ENCODE assay signal across 10 cellular contexts in the genomic region with DNA sequence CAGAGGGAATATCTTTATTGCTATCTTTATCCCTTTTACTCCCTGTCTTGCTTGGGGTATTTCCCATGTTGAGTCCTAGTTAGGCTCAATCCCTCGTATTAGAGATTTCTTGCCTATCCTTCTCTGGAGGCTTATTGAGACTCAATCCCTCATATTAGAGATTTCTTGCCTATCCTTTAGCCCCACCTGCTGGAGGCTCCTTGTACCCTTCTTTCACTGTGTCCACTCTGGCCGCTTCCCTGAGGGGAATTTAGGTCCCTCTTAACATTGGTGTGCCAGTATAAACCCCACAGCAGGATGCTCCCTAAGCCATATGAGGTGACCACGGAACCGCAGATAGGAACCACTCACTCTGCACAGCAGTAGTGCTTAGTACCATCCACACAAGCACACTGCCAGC.
DNase-seq lines count a peak whose midpoint lies in the region; ATAC-seq, FAIRE-seq and TF ChIP-seq lines count a peak whose summit lies in the region.
"Had no signal": no experiment of that assay in that cellular context is flagged by ENCODE, and none has a peak within 500 bp of the region (broad histone marks: within the 10 kb centered on the region; RNA-seq: fewer than 3 reads in every experiment).

No MANE protein-coding gene starts in this region.

- CTCF ChIA-PET in HEK293T (lab: Yijun Ruan, JAX) = no interaction called here

- POLR2A ChIA-PET in HEK293T (lab: Yijun Ruan, JAX) = no interaction called here

- no peaks in the 10 kb centered on the region for H3K27me3 ChIP-seq in SJCRH30
- H3K27me3 ChIP-seq in foreskin keratinocyte = peaks cover 3% of the 10 kb centered on the region
- H3K27me3 ChIP-seq in gastroesophageal sphincter = no peaks in the 10 kb centered on the region

- H3K4me3 ChIP-seq in SJCRH30 (no peak overlapping the region), gastroesophageal sphincter (no peak overlapping the region)

- FAIRE-seq in D721Med (lab: Jason Lieb, UNC) = no peak
- FAIRE-seq: GM12892 had no signal

- TF ChIP-seq CTCF in D721Med (IDR thresholded peaks at IDR 0.05; ENCODE audit: insufficient read depth, missing control alignments) (peak; percentile 21), foreskin keratinocyte (conservative IDR thresholded peaks at IDR 0.05) (peak; percentile 40), gastroesophageal sphincter (IDR thresholded peaks at IDR 0.05) (no peak)

- no peak overlapping the region for H3K27ac ChIP-seq in SJCRH30
- H3K27ac ChIP-seq in foreskin keratinocyte = no peak overlapping the region
- no peak overlapping the region for H3K27ac ChIP-seq in gastroesophageal sphincter

- H3K9me3 ChIP-seq in SJCRH30 (replicated peaks) = no peaks in the 10 kb centered on the region; the same call in 1 of the 2 replicates
- peaks cover 0 to 18% (median 0%) of the 10 kb centered on the region in 3 donors for H3K9me3 ChIP-seq in gastroesophageal sphincter

- DNase-seq in D721Med (ENCODE audit: insufficient read length, low spot score) (no peak), HEK293T (ENCODE audit: extremely low spot score) (peak; percentile 13), SJCRH30 (peak; percentile 62 to 79), foreskin keratinocyte (no peak), epidermal melanocyte (ENCODE audit: insufficient read length, low spot score) (no peak), NCI-H345 treated with DMSO at 0.1 percent for 48 hours (lab: John Stamatoyannopoulos, UW; ENCODE audit: unreplicated experiment) (no peak)
- DNase-seq: activated CD4-positive, CD25-positive, alpha-beta regulatory T cell treated with anti-CD3 and anti-CD28 coated beads, Interleukin-2, amount 50 U/mL, for 72 hours had no signal

- ATAC-seq in foreskin keratinocyte (no peak), gastroesophageal sphincter (no peak), HG02678 (IDR thresholded peaks at IDR 0.05; ENCODE audit: unreplicated experiment) (no peak)

- H3K36me3 ChIP-seq in SJCRH30 (no peaks in the 10 kb centered on the region), gastroesophageal sphincter (no peaks in the 10 kb centered on the region)

- TF ChIP-seq EP300 in gastroesophageal sphincter (IDR thresholded peaks at IDR 0.05) = no peak

- H3K4me1 ChIP-seq in SJCRH30 (no peaks in the 10 kb centered on the region), foreskin keratinocyte (peaks cover 5% of the 10 kb centered on the region), gastroesophageal sphincter (no peaks in the 10 kb centered on the region)

- 73% methylated on average over 1 to 2 of the region's 4 CpGs for WGBS in gastroesophageal sphincter (ENCODE audit: low coverage in 1 of 2), 2 donors

- TF ChIP-seq POLR2A in gastroesophageal sphincter (IDR thresholded peaks at IDR 0.05) = no peak

TF ChIP-seq in HEK293T, 16 proteins besides CTCF, POLR2A, EP300 and RAD21:
- TF ChIP-seq ELF4 (IDR thresholded peaks at IDR 0.05) = no peak
- no peak for TF ChIP-seq LEF1 (IDR thresholded peaks at IDR 0.05; ENCODE audit: borderline replicate concordance)
- no peak for TF ChIP-seq HDGF (IDR thresholded peaks at IDR 0.05; ENCODE audit: borderline replicate concordance)
- no peak for TF ChIP-seq FOXK2 (IDR thresholded peaks at IDR 0.05)
- no peak for TF ChIP-seq BHLHE40 (IDR thresholded peaks at IDR 0.05; ENCODE audit: borderline replicate concordance)
- TF ChIP-seq, protein P1, sequence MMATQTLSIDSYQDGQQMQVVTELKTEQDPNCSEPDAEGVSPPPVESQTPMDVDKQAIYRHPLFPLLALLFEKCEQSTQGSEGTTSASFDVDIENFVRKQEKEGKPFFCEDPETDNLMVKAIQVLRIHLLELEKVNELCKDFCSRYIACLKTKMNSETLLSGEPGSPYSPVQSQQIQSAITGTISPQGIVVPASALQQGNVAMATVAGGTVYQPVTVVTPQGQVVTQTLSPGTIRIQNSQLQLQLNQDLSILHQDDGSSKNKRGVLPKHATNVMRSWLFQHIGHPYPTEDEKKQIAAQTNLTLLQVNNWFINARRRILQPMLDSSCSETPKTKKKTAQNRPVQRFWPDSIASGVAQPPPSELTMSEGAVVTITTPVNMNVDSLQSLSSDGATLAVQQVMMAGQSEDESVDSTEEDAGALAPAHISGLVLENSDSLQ (IDR thresholded peaks at IDR 0.05) = no peak
- TF ChIP-seq ZNF384 (IDR thresholded peaks at IDR 0.05) = no peak
- no peak for TF ChIP-seq CTBP1 (IDR thresholded peaks at IDR 0.05; ENCODE audit: borderline replicate concordance)
- TF ChIP-seq FOXA1 (IDR thresholded peaks at IDR 0.05) = no peak
- TF ChIP-seq NFRKB (IDR thresholded peaks at IDR 0.05) = no peak
- TF ChIP-seq TARDBP (IDR thresholded peaks at IDR 0.05) = no peak
- TF ChIP-seq SUZ12 (IDR thresholded peaks at IDR 0.05) = no peak

Comparison
In these comparisons a context has a peak if more than half of its experiments do, and no peak if none do; other contexts are left out.
1. DNase-seq: peak in HEK293T (single experiment) and SJCRH30 (2 of 2); none in D721Med (single experiment), foreskin keratinocyte (0 of 2), epidermal melanocyte (single experiment) and NCI-H345 treated with DMSO at 0.1 percent for 48 hours (single experiment).
2. CTCF ChIP-seq: peak in D721Med (single experiment) and foreskin keratinocyte (single experiment); none in gastroesophageal sphincter (0 of 4).